In the genomic region with DNA sequence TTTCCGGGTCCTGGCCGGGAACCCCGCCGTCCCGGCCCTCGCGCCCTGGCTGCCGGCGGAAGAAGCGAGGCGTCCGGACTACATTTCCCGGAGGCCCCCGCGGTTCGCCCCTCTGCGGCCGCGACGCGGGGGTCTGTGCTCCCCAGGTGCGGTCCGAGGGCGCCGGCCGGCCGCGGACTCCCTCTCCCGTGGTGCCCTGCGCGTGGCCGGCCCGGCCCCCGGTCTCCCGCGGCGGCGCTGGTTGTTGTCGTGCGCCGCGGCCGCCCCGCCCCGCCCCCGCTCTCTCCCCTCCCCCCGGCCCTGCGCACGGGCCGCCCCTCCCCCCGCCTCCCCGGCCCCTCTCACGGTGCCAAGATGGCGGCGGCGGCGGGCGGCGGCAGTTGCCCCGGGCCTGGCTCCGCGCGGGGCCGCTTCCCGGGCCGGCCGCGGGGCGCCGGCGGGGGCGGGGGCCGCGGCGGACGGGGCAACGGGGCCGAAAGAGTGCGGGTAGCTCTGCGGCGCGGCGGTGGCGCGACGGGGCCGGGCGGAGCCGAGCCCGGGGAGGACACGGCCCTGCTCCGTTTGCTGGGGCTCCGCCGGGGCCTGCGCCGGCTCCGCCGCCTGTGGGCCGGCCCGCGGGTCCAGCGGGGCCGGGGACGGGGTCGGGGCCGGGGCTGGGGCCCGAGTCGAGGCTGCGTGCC, we compare ENCODE assay signal across 8 cellular contexts.
DNase-seq lines count a peak whose midpoint lies in the region; ATAC-seq and TF ChIP-seq lines count a peak whose summit lies in the region.

A gene with protein sequence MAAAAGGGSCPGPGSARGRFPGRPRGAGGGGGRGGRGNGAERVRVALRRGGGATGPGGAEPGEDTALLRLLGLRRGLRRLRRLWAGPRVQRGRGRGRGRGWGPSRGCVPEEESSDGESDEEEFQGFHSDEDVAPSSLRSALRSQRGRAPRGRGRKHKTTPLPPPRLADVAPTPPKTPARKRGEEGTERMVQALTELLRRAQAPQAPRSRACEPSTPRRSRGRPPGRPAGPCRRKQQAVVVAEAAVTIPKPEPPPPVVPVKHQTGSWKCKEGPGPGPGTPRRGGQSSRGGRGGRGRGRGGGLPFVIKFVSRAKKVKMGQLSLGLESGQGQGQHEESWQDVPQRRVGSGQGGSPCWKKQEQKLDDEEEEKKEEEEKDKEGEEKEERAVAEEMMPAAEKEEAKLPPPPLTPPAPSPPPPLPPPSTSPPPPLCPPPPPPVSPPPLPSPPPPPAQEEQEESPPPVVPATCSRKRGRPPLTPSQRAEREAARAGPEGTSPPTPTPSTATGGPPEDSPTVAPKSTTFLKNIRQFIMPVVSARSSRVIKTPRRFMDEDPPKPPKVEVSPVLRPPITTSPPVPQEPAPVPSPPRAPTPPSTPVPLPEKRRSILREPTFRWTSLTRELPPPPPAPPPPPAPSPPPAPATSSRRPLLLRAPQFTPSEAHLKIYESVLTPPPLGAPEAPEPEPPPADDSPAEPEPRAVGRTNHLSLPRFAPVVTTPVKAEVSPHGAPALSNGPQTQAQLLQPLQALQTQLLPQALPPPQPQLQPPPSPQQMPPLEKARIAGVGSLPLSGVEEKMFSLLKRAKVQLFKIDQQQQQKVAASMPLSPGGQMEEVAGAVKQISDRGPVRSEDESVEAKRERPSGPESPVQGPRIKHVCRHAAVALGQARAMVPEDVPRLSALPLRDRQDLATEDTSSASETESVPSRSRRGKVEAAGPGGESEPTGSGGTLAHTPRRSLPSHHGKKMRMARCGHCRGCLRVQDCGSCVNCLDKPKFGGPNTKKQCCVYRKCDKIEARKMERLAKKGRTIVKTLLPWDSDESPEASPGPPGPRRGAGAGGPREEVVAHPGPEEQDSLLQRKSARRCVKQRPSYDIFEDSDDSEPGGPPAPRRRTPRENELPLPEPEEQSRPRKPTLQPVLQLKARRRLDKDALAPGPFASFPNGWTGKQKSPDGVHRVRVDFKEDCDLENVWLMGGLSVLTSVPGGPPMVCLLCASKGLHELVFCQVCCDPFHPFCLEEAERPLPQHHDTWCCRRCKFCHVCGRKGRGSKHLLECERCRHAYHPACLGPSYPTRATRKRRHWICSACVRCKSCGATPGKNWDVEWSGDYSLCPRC (N-terminal part only) (plus strand): TSS at position 339 of the 680 bp plus-strand sequence. CDS start 16 bp downstream, at position 355.

- H3K36me3 Mint-ChIP-seq in stimulated activated memory B cell treated with anti-CD40 and anti-IgM and Interleukin-4, amounts not matched to agents 10 μg/mL and 1 μg/mL and 100 μg/mL, for 72 hours, result peaks cover 48% of the 10 kb centered on the region

- peak within 1 kb of the TSS; percentile 80 for H3K9ac ChIP-seq in ES-I3 (ENCODE audit: low read depth, low read length)

- CTCF ChIA-PET in HEK293T (lab: Yijun Ruan, JAX), result no interaction called here

- peak within 1 kb of the TSS; percentile 82 for H3K4me3 ChIP-seq in brain microvascular endothelial cell (ENCODE audit: low read depth, low read length)

- TF ChIP-seq CTCF in brain microvascular endothelial cell (IDR thresholded peaks at IDR 0.05; ENCODE audit: low read depth, low read length, missing control alignments), result no peak

- H3K27me3 Mint-ChIP-seq in stimulated activated memory B cell treated with anti-CD40 and anti-IgM and Interleukin-4, amounts not matched to agents 10 μg/mL and 1 μg/mL and 100 μg/mL, for 72 hours, result no peaks in the 10 kb centered on the region

- no peaks in the 10 kb centered on the region for H3K9me3 Mint-ChIP-seq in stimulated activated memory B cell treated with anti-CD40 and anti-IgM and Interleukin-4, amounts not matched to agents 10 μg/mL and 1 μg/mL and 100 μg/mL, for 72 hours

- no peaks in the 10 kb centered on the region for H3K9me3 ChIP-seq in ES-I3 (ENCODE audit: control insufficient read depth, insufficient read depth, low read length)

- peak within 1 kb of the TSS; percentile 97 for H3K4me3 Mint-ChIP-seq in stimulated activated memory B cell treated with anti-CD40 and anti-IgM and Interleukin-4, amounts not matched to agents 10 μg/mL and 1 μg/mL and 100 μg/mL, for 72 hours

- peaks cover 6% of the 10 kb centered on the region for H3K4me1 ChIP-seq in ES-I3 (ENCODE audit: insufficient read depth, low read length)

- H3K27ac ChIP-seq in brain microvascular endothelial cell, result peak within 1 kb of the TSS; percentile 72

- peak; percentile 0 for ATAC-seq in stimulated activated memory B cell treated with anti-CD40 and anti-IgM and Interleukin-4, amounts not matched to agents 10 μg/mL and 1 μg/mL and 100 μg/mL, for 72 hours

- POLR2A ChIA-PET in HEK293T (lab: Yijun Ruan, JAX), result interaction anchor here (1.3 to 1.5 kb wide), 2 partner anchors 23 to 31 kb away, joined by 6 to 9 read pairs; a partner anchor contains a TSS

- DNase-seq in HEK293T (ENCODE audit: extremely low spot score) (peak; percentile 96), NCI-H526 treated with DMSO at 0.1 percent for 48 hours (lab: John Stamatoyannopoulos, UW) (peak; percentile 97), brain microvascular endothelial cell (no peak), iPS-NIHi7 (ENCODE audit: extremely low spot score) (peak; percentile 98), HPDE6-E6E7 (ENCODE audit: extremely low spot score) (no peak), KBM-7 (no peak)

- H3K27ac Mint-ChIP-seq in stimulated activated memory B cell treated with anti-CD40 and anti-IgM and Interleukin-4, amounts not matched to agents 10 μg/mL and 1 μg/mL and 100 μg/mL, for 72 hours, result peak within 1 kb of the TSS; percentile 97

- peaks cover 78% of the 10 kb centered on the region for H3K4me1 Mint-ChIP-seq in stimulated activated memory B cell treated with anti-CD40 and anti-IgM and Interleukin-4, amounts not matched to agents 10 μg/mL and 1 μg/mL and 100 μg/mL, for 72 hours

- H3K36me3 ChIP-seq in ES-I3 (ENCODE audit: insufficient read depth, low read length), result no peaks in the 10 kb centered on the region; the same call in 1 of the 2 replicates
- H3K36me3 ChIP-seq in brain microvascular endothelial cell (replicated peaks), result peaks cover 22% of the 10 kb centered on the region

- no peaks in the 10 kb centered on the region for H3K27me3 ChIP-seq in brain microvascular endothelial cell (replicated peaks)

- in situ Hi-C loops in brain microvascular endothelial cell (cut with HindIII; ENCODE audit: low pct_ligation_motif_present, low sequenced_read_pairs) (no loop called here), KBM-7 (cut with MboI; ENCODE audit: low pct_unique_long_range_greater_than_20kb, low sequenced_read_pairs) (no loop called here)

TF ChIP-seq in HEK293T, 16 proteins besides CTCF, POLR2A, EP300 and RAD21:
- TF ChIP-seq HDGF (IDR thresholded peaks at IDR 0.05; ENCODE audit: borderline replicate concordance), result no peak
- TF ChIP-seq SUZ12 (IDR thresholded peaks at IDR 0.05), result no peak
- no peak for TF ChIP-seq TARDBP (IDR thresholded peaks at IDR 0.05)

Comparison
In these comparisons a context has a peak if more than half of its experiments do, and no peak if none do; other contexts are left out.
1. DNase-seq: peak in HEK293T (single experiment), NCI-H526 treated with DMSO at 0.1 percent for 48 hours (single experiment) and iPS-NIHi7 (single experiment); none in brain microvascular endothelial cell (single experiment), HPDE6-E6E7 (single experiment) and KBM-7 (single experiment).